In genomic region chr1:19799877-19800804, GRCh38 we compare ENCODE assay signal across 8 cellular contexts. TPM values are rescaled to one million over a fixed set of nuclear protein-coding genes. Genes with fewer than 3 reads are reported as not detected.
DNase-seq lines count a peak whose midpoint lies in the region; ATAC-seq and TF ChIP-seq lines count a peak whose summit lies in the region.

TMCO4 (minus strand) TSS chr1:19799916; CDS start chr1:19780758, 19,158 bp downstream.

- WGBS in liver, result 9% methylated on average over 65 of the region's 65 CpGs

- no peak for TF ChIP-seq CTCF in liver (IDR thresholded peaks at IDR 0.05; ENCODE audit: low read depth, low read length, missing input control)

- TF ChIP-seq RAD21 in liver (IDR thresholded peaks at IDR 0.05), result no peak

- peaks cover 22% of the 10 kb centered on the region for H3K4me1 Mint-ChIP-seq in activated CD4-positive, alpha-beta T cell treated with anti-CD3 and anti-CD28 coated beads, Interleukin-2, amount 10 ng/mL, durations not matched to agents 7 days and 5 days

- H3K4me1 ChIP-seq in duodenal mucosa (ENCODE audit: control insufficient read depth in 1 of 2, insufficient read depth in 2 of 2, low read length in 2 of 2), result peaks cover 11 to 17% of the 10 kb centered on the region in 2 donors
- H3K4me1 ChIP-seq in liver (ENCODE audit: control insufficient read depth in 4 of 4, insufficient read depth in 4 of 4, low read length in 3 of 4), result peaks cover 0 to 18% (median 9%) of the 10 kb centered on the region in 4 donors

- H3K9me3 Mint-ChIP-seq in activated CD4-positive, alpha-beta T cell treated with anti-CD3 and anti-CD28 coated beads, Interleukin-2, amount 10 ng/mL, durations not matched to agents 7 days and 5 days, result no peaks in the 10 kb centered on the region

- H3K4me3 Mint-ChIP-seq in activated CD4-positive, alpha-beta T cell treated with anti-CD3 and anti-CD28 coated beads, Interleukin-2, amount 10 ng/mL, durations not matched to agents 7 days and 5 days, result peak within 1 kb of the TSS; percentile 75

- H3K36me3 Mint-ChIP-seq in activated CD4-positive, alpha-beta T cell treated with anti-CD3 and anti-CD28 coated beads, Interleukin-2, amount 10 ng/mL, durations not matched to agents 7 days and 5 days (ENCODE audit: low read depth), result no peaks in the 10 kb centered on the region

- POLR2A ChIA-PET in activated CD4-positive, alpha-beta T cell treated with anti-CD3 and anti-CD28 coated beads, Interleukin-2, amount 10 ng/mL, durations not matched to agents 7 days and 5 days (lab: Charles Lee), result no interaction called here

- H3K27me3 Mint-ChIP-seq in activated CD4-positive, alpha-beta T cell treated with anti-CD3 and anti-CD28 coated beads, Interleukin-2, amount 10 ng/mL, durations not matched to agents 7 days and 5 days, result peaks cover 7% of the 10 kb centered on the region

- peak within 1 kb of the TSS; percentile 89 for H3K27ac Mint-ChIP-seq in activated CD4-positive, alpha-beta T cell treated with anti-CD3 and anti-CD28 coated beads, Interleukin-2, amount 10 ng/mL, durations not matched to agents 7 days and 5 days

- CTCF ChIA-PET in activated CD4-positive, alpha-beta T cell treated with anti-CD3 and anti-CD28 coated beads, Interleukin-2, amount 10 ng/mL, durations not matched to agents 7 days and 5 days (lab: Charles Lee), result interaction anchor here (0.6 to 1.6 kb wide), 2 partner anchors 14 to 58 kb away, joined by 3 read pairs; no protein-coding TSS in a partner anchor

- H3K27ac ChIP-seq in duodenal mucosa (ENCODE audit: low read depth, low read length) (peak within 1 kb of the TSS; percentile 92), liver (ENCODE audit: low read depth in 1 of 2, low read length in 2 of 2) (peak within 1 kb of the TSS; percentile 86 to 92)

- H3K4me3 ChIP-seq in duodenal mucosa (ENCODE audit: low read depth in 1 of 2, low read length in 2 of 2), result peak within 1 kb of the TSS; percentile 69 to 82
- H3K4me3 ChIP-seq in liver (ENCODE audit: low read depth in 1 of 3, low read length in 3 of 3), result peak within 1 kb of the TSS; percentile 80 to 86 (median 85)

- no peaks in the 10 kb centered on the region for H3K27me3 ChIP-seq in duodenal mucosa (ENCODE audit: control insufficient read depth in 1 of 2, insufficient read depth in 2 of 2, low read length in 2 of 2)
- H3K27me3 ChIP-seq in liver (ENCODE audit: control insufficient read depth in 4 of 4, insufficient read depth in 4 of 4, low read length in 3 of 4), result no peaks in the 10 kb centered on the region

- H3K9ac ChIP-seq in duodenal mucosa (ENCODE audit: low read depth in 1 of 2, low read length in 2 of 2) (peak within 1 kb of the TSS; percentile 84 to 90), liver (ENCODE audit: low read depth in 1 of 2, low read length in 2 of 2) (peak within 1 kb of the TSS; percentile 71 to 80)

- no peaks in the 10 kb centered on the region for H3K9me3 ChIP-seq in duodenal mucosa (ENCODE audit: control insufficient read depth in 1 of 2, low read length in 2 of 2)
- no peaks in the 10 kb centered on the region for H3K9me3 ChIP-seq in liver (ENCODE audit: control insufficient read depth in 4 of 4, low read length in 3 of 4)

- peak; percentile 42 for ATAC-seq in GM21825 (IDR thresholded peaks at IDR 0.05; ENCODE audit: unreplicated experiment)

- no peaks in the 10 kb centered on the region for H3K36me3 ChIP-seq in duodenal mucosa (ENCODE audit: control insufficient read depth in 1 of 2, insufficient read depth in 2 of 2, low read length in 2 of 2)
- no peaks in the 10 kb centered on the region for H3K36me3 ChIP-seq in liver (ENCODE audit: control insufficient read depth in 4 of 4, insufficient read depth in 3 of 4, low read depth in 1 of 4, low read length in 3 of 4)

- DNase-seq in D341Med (ENCODE audit: low spot score) (peak; percentile 52), MV-4-11 (lab: John Stamatoyannopoulos, UW) (peak; percentile 89), NCI-H1092 treated with DMSO at 0.1 percent for 48 hours (lab: John Stamatoyannopoulos, UW) (no peak)
- peak; percentile 70 for DNase-seq in activated CD4-positive, alpha-beta T cell treated with anti-CD3 and anti-CD28 coated beads, Interleukin-2, amount 10 ng/mL, durations not matched to agents 7 days and 5 days
- peak; percentile 33 to 40 for DNase-seq in stimulated activated CD4-positive, alpha-beta T cell treated with anti-CD3 and anti-CD28 coated beads, Interleukin-4, amount 100 ng/mL, for 4 hours

TF ChIP-seq in liver, 16 proteins besides CTCF, POLR2A, EP300 and RAD21:
- TF ChIP-seq YY1 (IDR thresholded peaks at IDR 0.05), result peak; percentile 39
- peak in 1 of 2 donors; percentile 5 for TF ChIP-seq HNF4A (conservative IDR thresholded peaks at IDR 0.05)
- TF ChIP-seq RXRA (IDR thresholded peaks at IDR 0.05), result no peak
- TF ChIP-seq GABPA (IDR thresholded peaks at IDR 0.05 in 1 of 2, conservative IDR thresholded peaks at IDR 0.05 in 1 of 2), result no peak
- peak; percentile 10 for TF ChIP-seq SP1 (IDR thresholded peaks at IDR 0.05)

RNA-seq across cellular contexts. Expression of gene TMCO4, which starts in this region (rescaled TPM):
- 10 to 100 TPM; 13.3 to 15.9 TPM for total RNA-seq in activated CD4-positive, alpha-beta T cell treated with anti-CD3 and anti-CD28 coated beads, Interleukin-2, amount 10 ng/mL, durations not matched to agents 7 days and 5 days
- total RNA-seq in liver, result 1 to 10 TPM; 5.2 to 9.5 TPM
- polyA plus RNA-seq in liver, result 1 to 10 TPM; 4.0 to 6.8 TPM
